2 cellular contexts compared by ENCODE assay signal in the genomic region with DNA sequence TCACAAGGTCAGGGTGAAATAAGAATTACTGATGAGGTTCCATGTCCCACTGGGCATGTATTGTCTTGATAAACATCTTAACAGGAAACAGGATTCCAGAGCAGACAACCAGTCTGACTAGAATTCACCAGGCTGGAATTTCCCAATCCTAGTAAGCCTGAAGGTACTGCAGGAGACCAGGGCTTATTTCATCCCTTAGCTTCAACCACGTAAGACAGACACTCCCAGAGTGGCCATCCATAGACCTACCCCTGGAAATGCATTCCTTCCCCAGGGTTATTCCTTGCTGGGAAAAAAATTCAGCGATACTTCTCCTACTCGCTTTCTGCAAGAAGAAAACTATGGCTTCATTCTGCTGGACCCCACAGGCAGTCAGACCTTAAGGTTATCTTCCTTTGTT.
TF ChIP-seq lines count a peak whose summit lies in the region.

No MANE protein-coding gene starts in this region.

TF ChIP-seq in GM23338, 12 proteins besides CTCF, POLR2A, EP300 and RAD21 (continued from another document):
- TF ChIP-seq, protein P1, sequence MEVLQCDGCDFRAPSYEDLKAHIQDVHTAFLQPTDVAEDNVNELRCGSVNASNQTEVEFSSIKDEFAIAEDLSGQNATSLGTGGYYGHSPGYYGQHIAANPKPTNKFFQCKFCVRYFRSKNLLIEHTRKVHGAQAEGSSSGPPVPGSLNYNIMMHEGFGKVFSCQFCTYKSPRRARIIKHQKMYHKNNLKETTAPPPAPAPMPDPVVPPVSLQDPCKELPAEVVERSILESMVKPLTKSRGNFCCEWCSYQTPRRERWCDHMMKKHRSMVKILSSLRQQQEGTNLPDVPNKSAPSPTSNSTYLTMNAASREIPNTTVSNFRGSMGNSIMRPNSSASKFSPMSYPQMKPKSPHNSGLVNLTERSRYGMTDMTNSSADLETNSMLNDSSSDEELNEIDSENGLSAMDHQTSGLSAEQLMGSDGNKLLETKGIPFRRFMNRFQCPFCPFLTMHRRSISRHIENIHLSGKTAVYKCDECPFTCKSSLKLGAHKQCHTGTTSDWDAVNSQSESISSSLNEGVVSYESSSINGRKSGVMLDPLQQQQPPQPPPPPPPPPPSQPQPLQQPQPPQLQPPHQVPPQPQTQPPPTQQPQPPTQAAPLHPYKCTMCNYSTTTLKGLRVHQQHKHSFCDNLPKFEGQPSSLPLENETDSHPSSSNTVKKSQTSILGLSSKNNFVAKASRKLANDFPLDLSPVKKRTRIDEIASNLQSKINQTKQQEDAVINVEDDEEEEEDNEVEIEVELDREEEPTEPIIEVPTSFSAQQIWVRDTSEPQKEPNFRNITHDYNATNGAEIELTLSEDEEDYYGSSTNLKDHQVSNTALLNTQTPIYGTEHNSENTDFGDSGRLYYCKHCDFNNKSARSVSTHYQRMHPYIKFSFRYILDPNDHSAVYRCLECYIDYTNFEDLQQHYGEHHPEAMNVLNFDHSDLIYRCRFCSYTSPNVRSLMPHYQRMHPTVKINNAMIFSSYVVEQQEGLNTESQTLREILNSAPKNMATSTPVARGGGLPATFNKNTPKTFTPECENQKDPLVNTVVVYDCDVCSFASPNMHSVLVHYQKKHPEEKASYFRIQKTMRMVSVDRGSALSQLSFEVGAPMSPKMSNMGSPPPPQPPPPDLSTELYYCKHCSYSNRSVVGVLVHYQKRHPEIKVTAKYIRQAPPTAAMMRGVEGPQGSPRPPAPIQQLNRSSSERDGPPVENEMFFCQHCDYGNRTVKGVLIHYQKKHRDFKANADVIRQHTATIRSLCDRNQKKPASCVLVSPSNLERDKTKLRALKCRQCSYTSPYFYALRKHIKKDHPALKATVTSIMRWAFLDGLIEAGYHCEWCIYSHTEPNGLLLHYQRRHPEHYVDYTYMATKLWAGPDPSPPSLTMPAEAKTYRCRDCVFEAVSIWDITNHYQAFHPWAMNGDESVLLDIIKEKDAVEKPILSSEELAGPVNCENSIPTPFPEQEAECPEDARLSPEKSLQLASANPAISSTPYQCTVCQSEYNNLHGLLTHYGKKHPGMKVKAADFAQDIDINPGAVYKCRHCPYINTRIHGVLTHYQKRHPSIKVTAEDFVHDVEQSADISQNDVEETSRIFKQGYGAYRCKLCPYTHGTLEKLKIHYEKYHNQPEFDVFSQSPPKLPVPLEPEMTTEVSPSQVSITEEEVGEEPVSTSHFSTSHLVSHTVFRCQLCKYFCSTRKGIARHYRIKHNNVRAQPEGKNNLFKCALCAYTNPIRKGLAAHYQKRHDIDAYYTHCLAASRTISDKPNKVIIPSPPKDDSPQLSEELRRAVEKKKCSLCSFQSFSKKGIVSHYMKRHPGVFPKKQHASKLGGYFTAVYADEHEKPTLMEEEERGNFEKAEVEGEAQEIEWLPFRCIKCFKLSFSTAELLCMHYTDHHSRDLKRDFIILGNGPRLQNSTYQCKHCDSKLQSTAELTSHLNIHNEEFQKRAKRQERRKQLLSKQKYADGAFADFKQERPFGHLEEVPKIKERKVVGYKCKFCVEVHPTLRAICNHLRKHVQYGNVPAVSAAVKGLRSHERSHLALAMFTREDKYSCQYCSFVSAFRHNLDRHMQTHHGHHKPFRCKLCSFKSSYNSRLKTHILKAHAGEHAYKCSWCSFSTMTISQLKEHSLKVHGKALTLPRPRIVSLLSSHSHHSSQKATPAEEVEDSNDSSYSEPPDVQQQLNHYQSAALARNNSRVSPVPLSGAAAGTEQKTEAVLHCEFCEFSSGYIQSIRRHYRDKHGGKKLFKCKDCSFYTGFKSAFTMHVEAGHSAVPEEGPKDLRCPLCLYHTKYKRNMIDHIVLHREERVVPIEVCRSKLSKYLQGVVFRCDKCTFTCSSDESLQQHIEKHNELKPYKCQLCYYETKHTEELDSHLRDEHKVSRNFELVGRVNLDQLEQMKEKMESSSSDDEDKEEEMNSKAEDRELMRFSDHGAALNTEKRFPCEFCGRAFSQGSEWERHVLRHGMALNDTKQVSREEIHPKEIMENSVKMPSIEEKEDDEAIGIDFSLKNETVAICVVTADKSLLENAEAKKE (CRISPR knock-in tag; IDR thresholded peaks at IDR 0.05), result 0 out of 2 replicates have a peak, but pooled peaks have one; percentile 8

TF ChIP-seq in WTC11, 78 proteins besides CTCF, POLR2A, EP300 and RAD21 (continued from another document):
- TF ChIP-seq, protein P2, sequence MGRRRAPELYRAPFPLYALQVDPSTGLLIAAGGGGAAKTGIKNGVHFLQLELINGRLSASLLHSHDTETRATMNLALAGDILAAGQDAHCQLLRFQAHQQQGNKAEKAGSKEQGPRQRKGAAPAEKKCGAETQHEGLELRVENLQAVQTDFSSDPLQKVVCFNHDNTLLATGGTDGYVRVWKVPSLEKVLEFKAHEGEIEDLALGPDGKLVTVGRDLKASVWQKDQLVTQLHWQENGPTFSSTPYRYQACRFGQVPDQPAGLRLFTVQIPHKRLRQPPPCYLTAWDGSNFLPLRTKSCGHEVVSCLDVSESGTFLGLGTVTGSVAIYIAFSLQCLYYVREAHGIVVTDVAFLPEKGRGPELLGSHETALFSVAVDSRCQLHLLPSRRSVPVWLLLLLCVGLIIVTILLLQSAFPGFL (CRISPR knock-in tag; IDR thresholded peaks at IDR 0.05; ENCODE audit: borderline replicate concordance), result no peak
- no peak for TF ChIP-seq ATF2 (CRISPR knock-in tag; IDR thresholded peaks at IDR 0.05; ENCODE audit: borderline replicate concordance, low read depth)
- TF ChIP-seq CREM (CRISPR knock-in tag; IDR thresholded peaks at IDR 0.05), result no peak
- no peak for TF ChIP-seq ETV6 (CRISPR knock-in tag; IDR thresholded peaks at IDR 0.05)
- no peak for TF ChIP-seq ZNF281 (CRISPR knock-in tag; IDR thresholded peaks at IDR 0.05)
- no peak for TF ChIP-seq KAT7 (CRISPR knock-in tag; IDR thresholded peaks at IDR 0.05; ENCODE audit: borderline replicate concordance)
- no peak for TF ChIP-seq SOX15 (CRISPR knock-in tag; IDR thresholded peaks at IDR 0.05)
- no peak for TF ChIP-seq ZNF263 (CRISPR knock-in tag; IDR thresholded peaks at IDR 0.05; ENCODE audit: low read depth)
